Comparison of ENCODE assay signal across 8 cellular contexts in the genomic region with DNA sequence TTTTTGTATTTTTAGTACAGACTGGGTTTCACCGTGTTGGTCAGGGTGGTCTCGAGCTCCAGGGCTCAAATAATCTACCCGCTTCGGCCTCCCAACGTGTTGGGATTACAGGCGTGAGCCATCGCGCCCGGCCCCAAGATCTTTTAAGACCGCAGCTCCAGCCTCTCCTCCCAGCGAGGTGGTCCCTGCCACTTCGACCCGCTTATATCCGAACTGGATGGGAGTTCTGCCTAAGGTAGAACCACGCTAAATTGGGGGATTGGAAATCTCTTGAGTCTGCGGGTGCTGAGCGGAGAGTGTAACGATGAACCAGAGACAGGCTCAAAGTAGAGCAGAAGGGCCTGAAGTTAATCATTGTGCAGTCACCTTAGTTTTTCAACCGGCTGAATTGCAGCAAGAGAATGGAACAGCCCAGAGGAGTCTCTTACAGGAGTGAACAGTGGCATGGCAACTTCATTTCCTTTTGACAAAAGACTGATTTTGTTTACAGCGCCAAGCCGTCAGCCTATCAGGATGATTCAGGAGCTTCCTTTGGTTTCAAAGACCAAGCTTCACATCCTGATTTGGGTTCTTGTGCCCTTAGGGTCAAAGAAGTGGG. TPM values are rescaled to one million over a fixed set of nuclear protein-coding genes. Genes with fewer than 3 reads are reported as not detected.
DNase-seq lines count a peak whose midpoint lies in the region; ATAC-seq and TF ChIP-seq lines count a peak whose summit lies in the region.

No MANE protein-coding gene starts in this region.

- WGBS in lung, 2 donors, result 2 to 6% methylated on average over 21 of the region's 21 CpGs
- WGBS in thyroid gland, 2 donors, result 7 to 12% methylated on average over 21 of the region's 21 CpGs

- CTCF ChIA-PET in OCI-LY7 (lab: Charles Lee; ENCODE audit: unreplicated experiment), result interaction anchor here (0.6 to 1.5 kb wide), 2 partner anchors 20 to 78 kb away, joined by 3 read pairs; no protein-coding TSS in a partner anchor

- peak; percentile 59 to 76 (median 72) for DNase-seq in NCI-H1417 (lab: John Stamatoyannopoulos, UW)
- no peak for DNase-seq in NCI-H1417 treated with DMSO at 0.1 percent for 48 hours (lab: John Stamatoyannopoulos, UW)
- DNase-seq in OCI-LY7 (ENCODE audit: low spot score), result peak; percentile 47
- no peak for DNase-seq in chondrocyte (ENCODE audit: low spot score)
- no peak for DNase-seq in lung (ENCODE audit: low spot score)
- DNase-seq in thyroid gland, result no peak
- no peak for DNase-seq in retina

- peak overlapping the region; percentile 89 for H3K4me3 Mint-ChIP-seq in chondrocyte (ENCODE audit: unreplicated experiment)

- no peaks in the 10 kb centered on the region for H3K9me3 Mint-ChIP-seq in chondrocyte (ENCODE audit: low read depth)

- BruUV-seq in OCI-LY7 (replicated peaks; lab: Mats Ljungman, UMichigan), result no TSS peak

- H3K9me2 ChIP-seq in OCI-LY7 (ENCODE audit: insufficient read depth, low read length), result no peaks in the 10 kb centered on the region

- peak overlapping the region; percentile 75 for H2AFZ ChIP-seq in OCI-LY7 (ENCODE audit: low read length)

- peaks cover 7% of the 10 kb centered on the region for H3K36me3 Mint-ChIP-seq in chondrocyte (ENCODE audit: low read depth)

- peak overlapping the region; percentile 83 for H3K27ac Mint-ChIP-seq in chondrocyte (ENCODE audit: unreplicated experiment)

- peak overlapping the region; percentile 69 for H3K4me2 ChIP-seq in OCI-LY7 (ENCODE audit: low read length)

- H3K4me3 ChIP-seq in OCI-LY7 (ENCODE audit: low read depth, low read length, poor library complexity, severe bottlenecking), result peak overlapping the region; percentile 100
- H3K4me3 ChIP-seq in lung, result peak overlapping the region; percentile 23
- peak overlapping the region in 2 of 3 donors; percentile 56 to 71 for H3K4me3 ChIP-seq in thyroid gland (replicated peaks in 1 of 3)

- no peaks in the 10 kb centered on the region for H3K9me3 ChIP-seq in OCI-LY7 (ENCODE audit: low read length)
- no peaks in the 10 kb centered on the region for H3K9me3 ChIP-seq in lung (ENCODE audit: control insufficient read depth in 2 of 2, insufficient read depth in 1 of 2, low read length in 1 of 2)
- no peaks in the 10 kb centered on the region for H3K9me3 ChIP-seq in thyroid gland

- TF ChIP-seq CTCF in OCI-LY7 (conservative IDR thresholded peaks at IDR 0.05; ENCODE audit: low read length) (no peak), chondrocyte (IDR thresholded peaks at IDR 0.05) (peak; percentile 4), lung (IDR thresholded peaks at IDR 0.05; ENCODE audit: control extremely low read depth, extremely low read depth) (no peak), thyroid gland (IDR thresholded peaks at IDR 0.05) (no peak)

- intact Hi-C loops in OCI-LY7 (cut with micrococcal nuclease; ENCODE audit: unreplicated experiment), result no loop called here
- intact Hi-C loops in thyroid gland (cut with DNase I), result loop anchor here (5.0 kb wide), 1 partner anchor 40 kb away; a partner anchor contains a TSS

- no peaks in the 10 kb centered on the region for H3K79me2 ChIP-seq in OCI-LY7 (ENCODE audit: insufficient read depth, low read depth, low read length)

- TF ChIP-seq POLR2A in thyroid gland (IDR thresholded peaks at IDR 0.05), result no peak

- H3K27ac ChIP-seq in OCI-LY7 (ENCODE audit: low read depth, low read length, poor library complexity, severe bottlenecking), result peak overlapping the region; percentile 25
- peak overlapping the region; percentile 70 to 89 for H3K27ac ChIP-seq in lung (ENCODE audit: low read depth in 1 of 2, low read length in 1 of 2)
- peak overlapping the region; percentile 8 to 89 (median 24) for H3K27ac ChIP-seq in thyroid gland

- H3K4me1 ChIP-seq in OCI-LY7 (ENCODE audit: insufficient read depth, low read length, poor library complexity, severe bottlenecking) (peaks cover 29% of the 10 kb centered on the region), lung (ENCODE audit: control insufficient read depth in 2 of 2, insufficient read depth in 2 of 2, low read length in 2 of 2) (peaks cover 3 to 13% of the 10 kb centered on the region in 2 donors), thyroid gland (peaks cover 8 to 11% of the 10 kb centered on the region in 2 donors)

- H3K4me1 Mint-ChIP-seq in chondrocyte (ENCODE audit: low read depth), result peaks cover 30% of the 10 kb centered on the region

- POLR2A ChIA-PET in OCI-LY7 (lab: Charles Lee), result interaction anchor here (0.6 to 1.2 kb wide), 7 partner anchors 10 to 79 kb away, joined by 3 to 8 read pairs (median 4); a partner anchor contains a TSS

- H3K27me3 ChIP-seq in lung (ENCODE audit: control insufficient read depth, insufficient read depth) (no peaks in the 10 kb centered on the region), thyroid gland (no peaks in the 10 kb centered on the region)

- H3K36me3 ChIP-seq in OCI-LY7 (ENCODE audit: insufficient read depth, low read length), result peaks cover 5% of the 10 kb centered on the region; the same call in 1 of the 2 replicates
- peaks cover 0 to 9% of the 10 kb centered on the region in 2 donors for H3K36me3 ChIP-seq in lung (ENCODE audit: control insufficient read depth in 2 of 2, insufficient read depth in 2 of 2, low read length in 2 of 2)
- H3K36me3 ChIP-seq in thyroid gland, result no peaks in the 10 kb centered on the region

- H3K27me3 Mint-ChIP-seq in chondrocyte (ENCODE audit: low read depth), result peaks cover 3% of the 10 kb centered on the region

- no peaks in the 10 kb centered on the region for H4K20me1 ChIP-seq in OCI-LY7 (ENCODE audit: insufficient read depth, low read length)

- peak; percentile 2 for ATAC-seq in HG02588 (IDR thresholded peaks at IDR 0.05; ENCODE audit: unreplicated experiment)
- ATAC-seq in lung (ENCODE audit: insufficient read depth, low FRiP score), result peak; percentile 1

RNA-seq across cellular contexts. Expression of a gene that starts 0.7 kb away (rescaled TPM):
- 12.8 and 14.5 TPM in 2 replicates for total RNA-seq in OCI-LY7 (2014; rRNA removed; shearing (Covaris generic))
- total RNA-seq in OCI-LY7 (2022) (19.3 and 22.2 TPM in 2 replicates), chondrocyte (45.6 to 48.9 TPM (median 46.0 TPM) in 3 replicates), lung (10 to 100 TPM; 47.3 to 77.9 TPM), thyroid gland (10 to 100 TPM; 48.0 to 94.8 (median 64.6) TPM)
- polyA plus RNA-seq in lung, result 10 to 100 TPM; 45.9 to 67.5 TPM

RNA-seq across cellular contexts. Expression of a gene that starts 9.7 kb away (rescaled TPM):
- total RNA-seq in OCI-LY7 (2014; rRNA removed; shearing (Covaris generic)), result 49.4 and 55.2 TPM in 2 replicates
- total RNA-seq in OCI-LY7 (2022) (55.0 and 57.4 TPM in 2 replicates), chondrocyte (69.3 to 73.9 TPM (median 73.7 TPM) in 3 replicates), lung (100 to 1,000 TPM in 1 of 2 donors, 10 to 100 TPM in 1; 96.5 to 119 TPM), thyroid gland (100 to 1,000 TPM in 1 of 4 donors, 10 to 100 TPM in 3; 76.3 to 108 (median 81.2) TPM)
- 100 to 1,000 TPM in 1 of 2 donors, 10 to 100 TPM in 1; 95.2 to 125 TPM for polyA plus RNA-seq in lung

RNA-seq across cellular contexts. Expression of a gene that starts 39.4 kb away (rescaled TPM):
- 92.4 and 99.3 TPM in 2 replicates for total RNA-seq in OCI-LY7 (2014; rRNA removed; shearing (Covaris generic))
- total RNA-seq in OCI-LY7 (2022) (75.5 and 83.9 TPM in 2 replicates), chondrocyte (51.4 to 59.1 TPM (median 55.5 TPM) in 3 replicates), lung (10 to 100 TPM; 55.5 to 63.9 TPM), thyroid gland (10 to 100 TPM; 71.0 to 93.9 (median 84.2) TPM)
- polyA plus RNA-seq in lung, result 10 to 100 TPM; 29.4 to 47.9 TPM

RNA-seq across cellular contexts. Expression of a gene that starts 40.7 kb away (rescaled TPM):
- total RNA-seq in OCI-LY7 (2014; rRNA removed; shearing (Covaris generic)), result 33.9 and 35.7 TPM in 2 replicates
- total RNA-seq in OCI-LY7 (2022) (46.2 and 46.5 TPM in 2 replicates), chondrocyte (22.5 to 24.5 TPM (median 24.0 TPM) in 3 replicates), lung (10 to 100 TPM; 24.6 to 25.6 TPM), thyroid gland (10 to 100 TPM; 25.1 to 34.0 (median 29.1) TPM)
- 10 to 100 TPM; 12.4 to 20.4 TPM for polyA plus RNA-seq in lung

RNA-seq across cellular contexts. Expression of a gene that starts 58.5 kb away (rescaled TPM):
- total RNA-seq in OCI-LY7 (2014; rRNA removed; shearing (Covaris generic)), result 0.03 and 0.93 TPM in 2 replicates
- 0.55 and 2.7 TPM in 2 replicates for total RNA-seq in OCI-LY7 (2022)
- 6.0 to 16.3 TPM (median 14.7 TPM) in 3 replicates for total RNA-seq in chondrocyte
- 1 to 10 TPM; 1.3 to 5.1 TPM for total RNA-seq in lung
- under 1 TPM; 0.30 to 0.64 TPM for polyA plus RNA-seq in lung
- 1 to 10 TPM in 3 of 4 donors, under 1 TPM in 1; 0.54 to 3.0 (median 2.1) TPM for total RNA-seq in thyroid gland

Comparison
In these comparisons a context has a peak if more than half of its experiments do, and no peak if none do; other contexts are left out.
1. DNase-seq: peak in NCI-H1417 (3 of 3) and OCI-LY7 (single experiment); none in NCI-H1417 treated with DMSO at 0.1 percent for 48 hours (single experiment), chondrocyte (single experiment), lung (single experiment), thyroid gland (0 of 2) and retina (single experiment).
2. H3K27ac ChIP-seq: peak in every context shown above with its lines; median percentile 80 in lung; 25 in OCI-LY7; 24 in thyroid gland.
3. H3K4me3 ChIP-seq: peak in every context shown above with its lines; median percentile 100 in OCI-LY7; 64 in thyroid gland; 23 in lung.